ENCODE assay signal across 22 cellular contexts in genomic region chr1:160133990-160134770, GRCh38. TPM values are rescaled to one million over a fixed set of nuclear protein-coding genes. Genes with fewer than 3 reads are reported as not detected.
A peak's percentile ranks its signal among the peaks of the same experiment; 100 is the strongest.
DNase-seq lines count a peak whose midpoint lies in the region; ATAC-seq and TF ChIP-seq lines count a peak whose summit lies in the region.
"Had no signal": no experiment of that assay in that cellular context is flagged by ENCODE, and none has a peak within 500 bp of the region (broad histone marks: within the 10 kb centered on the region; RNA-seq: fewer than 3 reads in every experiment).

No MANE protein-coding gene starts in this region.

- CTCF ChIA-PET in HEK293 (lab: Yijun Ruan, JAX) = no interaction called here
- CTCF ChIA-PET in CD8-positive, alpha-beta T cell (lab: Charles Lee) = no interaction called here

- WGBS in esophagus muscularis mucosa = 81% methylated on average over 8 of the region's 9 CpGs

- H3K4me1 ChIP-seq in HEK293 (ENCODE audit: control insufficient read depth, insufficient read depth, low read length) = no peaks in the 10 kb centered on the region
- peaks cover 32 to 80% (median 54%) of the 10 kb centered on the region in 4 donors for H3K4me1 ChIP-seq in esophagus muscularis mucosa
- H3K4me1 ChIP-seq in skeletal muscle tissue (ENCODE audit: control insufficient read depth in 3 of 3, insufficient read depth in 3 of 3, low read length in 3 of 3) = peaks cover 68 to 90% (median 79%) of the 10 kb centered on the region in 3 donors
- H3K4me1 ChIP-seq in CD8-positive, alpha-beta T cell (ENCODE audit: insufficient read depth, low read length) = no peaks in the 10 kb centered on the region

- DNase-seq in esophagus muscularis mucosa (ENCODE audit: extremely low spot score) (no peak), DMS79 treated with DMSO at 0.1 percent for 48 hours (lab: John Stamatoyannopoulos, UW) (no peak), NCI-H2029 (lab: John Stamatoyannopoulos, UW) (no peak)
- DNase-seq in CD8-positive, alpha-beta T cell = no peak
- DNase-seq: CD4-positive, alpha-beta T cell; H9; Kasumi-1; MG63; NCI-H1092; NCI-H1436 treated with DMSO at 0.1 percent for 48 hours; NCI-H2029 treated with DMSO at 0.1 percent for 48 hours; NCI-H446 treated with DMSO at 0.1 percent for 48 hours; NCI-H748 treated with DMSO at 0.1 percent for 48 hours; NK-92 treated with Interleukin-12 subunit alpha and Interleukin-12 subunit beta, amount 100 ng/mL, for 24 hours; Right ventricle myocardium superior had no signal

- H3K9me3 ChIP-seq in HEK293 (ENCODE audit: control insufficient read depth, insufficient read depth, low read depth, low read length) = no peaks in the 10 kb centered on the region
- no peaks in the 10 kb centered on the region for H3K9me3 ChIP-seq in esophagus muscularis mucosa
- no peaks in the 10 kb centered on the region for H3K9me3 ChIP-seq in skeletal muscle tissue (ENCODE audit: control insufficient read depth in 3 of 3, low read length in 3 of 3)
- no peaks in the 10 kb centered on the region for H3K9me3 ChIP-seq in CD8-positive, alpha-beta T cell (ENCODE audit: low read length)
- H3K9me3 ChIP-seq: A549, MG63 had no signal

- H3K4me1 Mint-ChIP-seq in CD8-positive, alpha-beta T cell (ENCODE audit: low read depth) = no peaks in the 10 kb centered on the region

- TF ChIP-seq POLR2A in esophagus muscularis mucosa (IDR thresholded peaks at IDR 0.05; ENCODE audit: low read depth) = no peak

- H3K27ac Mint-ChIP-seq in CD8-positive, alpha-beta T cell = no peak overlapping the region
- H3K27ac Mint-ChIP-seq: CD4-positive, alpha-beta T cell had no signal

- H3K36me3 Mint-ChIP-seq in CD8-positive, alpha-beta T cell = no peaks in the 10 kb centered on the region

- no peak for ATAC-seq in CD8-positive, alpha-beta T cell
- no peak for ATAC-seq in GM18519 (IDR thresholded peaks at IDR 0.05; ENCODE audit: low FRiP score, unreplicated experiment)
- ATAC-seq: A549 had no signal

- TF ChIP-seq CTCF in HEK293 (tag by site-specific recombination; IDR thresholded peaks at IDR 0.05) = no peak
- TF ChIP-seq CTCF in esophagus muscularis mucosa (IDR thresholded peaks at IDR 0.05) = no peak
- TF ChIP-seq CTCF in CD8-positive, alpha-beta T cell (IDR thresholded peaks at IDR 0.05) = no peak

- no peak overlapping the region for H3K4me3 Mint-ChIP-seq in CD8-positive, alpha-beta T cell
- H3K4me3 Mint-ChIP-seq: CD4-positive, alpha-beta T cell; H9 had no signal

- no peaks in the 10 kb centered on the region for H3K9me3 Mint-ChIP-seq in CD8-positive, alpha-beta T cell
- H3K9me3 Mint-ChIP-seq: CD4-positive, alpha-beta T cell; H9 had no signal

- no peaks in the 10 kb centered on the region for H3K27me3 ChIP-seq in esophagus muscularis mucosa
- H3K27me3 ChIP-seq in skeletal muscle tissue (ENCODE audit: control insufficient read depth in 3 of 3, insufficient read depth in 3 of 3, low read length in 3 of 3) = no peaks in the 10 kb centered on the region
- H3K27me3 ChIP-seq in CD8-positive, alpha-beta T cell (ENCODE audit: insufficient read depth, low read length) = no peaks in the 10 kb centered on the region
- H3K27me3 ChIP-seq: MG63 had no signal

- intact Hi-C loops in esophagus muscularis mucosa (cut with DNase I) = no loop called here
- intact Hi-C loops in CD8-positive, alpha-beta T cell (cut with DNase I, micrococcal nuclease) = no loop called here

- H3K9ac ChIP-seq in skeletal muscle tissue (ENCODE audit: low read depth in 1 of 3, low read length in 3 of 3) = peak overlapping the region in 1 of 3 donors; percentile 65

- no peak for TF ChIP-seq EP300 in esophagus muscularis mucosa (IDR thresholded peaks at IDR 0.05)

- H3K36me3 ChIP-seq in HEK293 (ENCODE audit: control insufficient read depth in 2 of 2, insufficient read depth in 1 of 2, low read length in 2 of 2) = no peaks in the 10 kb centered on the region
- H3K36me3 ChIP-seq in esophagus muscularis mucosa = peaks cover 32 to 76% (median 65%) of the 10 kb centered on the region in 4 donors
- H3K36me3 ChIP-seq in skeletal muscle tissue (ENCODE audit: control insufficient read depth in 3 of 3, insufficient read depth in 3 of 3, low read length in 3 of 3) = peaks cover 77 to 87% (median 87%) of the 10 kb centered on the region in 3 donors
- no peaks in the 10 kb centered on the region for H3K36me3 ChIP-seq in CD8-positive, alpha-beta T cell (ENCODE audit: insufficient read depth, low read length)
- H3K36me3 ChIP-seq: MG63 had no signal

- POLR2A ChIA-PET in HEK293 (lab: Yijun Ruan, JAX) = no interaction called here
- POLR2A ChIA-PET in CD8-positive, alpha-beta T cell (lab: Charles Lee) = no interaction called here

- peaks cover 8% of the 10 kb centered on the region for H3K27me3 Mint-ChIP-seq in CD8-positive, alpha-beta T cell (ENCODE audit: low read depth)

- H3K27ac ChIP-seq in HEK293 (ENCODE audit: extremely low read depth, low read depth, low read length) (no peak overlapping the region), angular gyrus (ENCODE audit: low read depth, low read length) (peak overlapping the region; percentile 13), esophagus muscularis mucosa (replicated peaks in 1 of 4) (peak overlapping the region; percentile 83 to 87 (median 85)), skeletal muscle tissue (ENCODE audit: low read depth, low read length) (peak overlapping the region; percentile 96)
- no peak overlapping the region for H3K27ac ChIP-seq in CD8-positive, alpha-beta T cell (ENCODE audit: low read depth, low read length)
- H3K27ac ChIP-seq: A549 had no signal

- H3K4me3 ChIP-seq in HEK293 (ENCODE audit: low read depth, low read length) (no peak overlapping the region), esophagus muscularis mucosa (no peak overlapping the region), skeletal muscle tissue (ENCODE audit: low read length in 3 of 3) (no peak overlapping the region)
- no peak overlapping the region for H3K4me3 ChIP-seq in CD8-positive, alpha-beta T cell (ENCODE audit: low read depth, low read length)
- H3K4me3 ChIP-seq: A549, MG63 had no signal

TF ChIP-seq in HEK293, 187 proteins besides CTCF, POLR2A, EP300 and RAD21 (continues in another document):
- TF ChIP-seq PRDM1 (tag by site-specific recombination; IDR thresholded peaks at IDR 0.05) = no peak
- TF ChIP-seq ZFHX2 (tag by site-specific recombination; conservative IDR thresholded peaks at IDR 0.05) = peak; percentile 100
- no peak for TF ChIP-seq KLF9 (tag by site-specific recombination; IDR thresholded peaks at IDR 0.05; ENCODE audit: low read depth)
- TF ChIP-seq ZNF530 (tag by site-specific recombination; IDR thresholded peaks at IDR 0.05; ENCODE audit: low read depth) = no peak
- TF ChIP-seq ZNF239 (tag by site-specific recombination; IDR thresholded peaks at IDR 0.05) = no peak
- TF ChIP-seq ZNF155 (tag by site-specific recombination; IDR thresholded peaks at IDR 0.05) = no peak
- no peak for TF ChIP-seq ZNF341 (tag by site-specific recombination; IDR thresholded peaks at IDR 0.05; ENCODE audit: low read depth)
- no peak for TF ChIP-seq ZBTB48 (tag by site-specific recombination; IDR thresholded peaks at IDR 0.05)
- no peak for TF ChIP-seq ZBTB49 (tag by site-specific recombination; IDR thresholded peaks at IDR 0.05; ENCODE audit: low read depth)
- TF ChIP-seq, protein P1, sequence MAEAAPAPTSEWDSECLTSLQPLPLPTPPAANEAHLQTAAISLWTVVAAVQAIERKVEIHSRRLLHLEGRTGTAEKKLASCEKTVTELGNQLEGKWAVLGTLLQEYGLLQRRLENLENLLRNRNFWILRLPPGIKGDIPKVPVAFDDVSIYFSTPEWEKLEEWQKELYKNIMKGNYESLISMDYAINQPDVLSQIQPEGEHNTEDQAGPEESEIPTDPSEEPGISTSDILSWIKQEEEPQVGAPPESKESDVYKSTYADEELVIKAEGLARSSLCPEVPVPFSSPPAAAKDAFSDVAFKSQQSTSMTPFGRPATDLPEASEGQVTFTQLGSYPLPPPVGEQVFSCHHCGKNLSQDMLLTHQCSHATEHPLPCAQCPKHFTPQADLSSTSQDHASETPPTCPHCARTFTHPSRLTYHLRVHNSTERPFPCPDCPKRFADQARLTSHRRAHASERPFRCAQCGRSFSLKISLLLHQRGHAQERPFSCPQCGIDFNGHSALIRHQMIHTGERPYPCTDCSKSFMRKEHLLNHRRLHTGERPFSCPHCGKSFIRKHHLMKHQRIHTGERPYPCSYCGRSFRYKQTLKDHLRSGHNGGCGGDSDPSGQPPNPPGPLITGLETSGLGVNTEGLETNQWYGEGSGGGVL (tag by site-specific recombination; IDR thresholded peaks at IDR 0.05) = no peak
- no peak for TF ChIP-seq KLF8 (tag by site-specific recombination; IDR thresholded peaks at IDR 0.05)
- TF ChIP-seq HOXA7 (CRISPR knock-in tag; IDR thresholded peaks at IDR 0.05; ENCODE audit: borderline replicate concordance) = no peak
- peak; percentile 100 for TF ChIP-seq EGR2 (tag by site-specific recombination; IDR thresholded peaks at IDR 0.05; ENCODE audit: low read depth)

RNA-seq across cellular contexts. Expression of gene ATP1A4, which starts 17.2 kb away (rescaled TPM):
- 1 to 10 TPM in 1 of 4 donors, under 1 TPM in 2, not detected in 1; 0.17 to 2.1 (median 0.98) TPM for total RNA-seq in esophagus muscularis mucosa
- total RNA-seq in skeletal muscle tissue = under 0.01 TPM
- not detected for total RNA-seq in CD8-positive, alpha-beta T cell
- total RNA-seq: HT-29, OCI-LY7 had no signal

RNA-seq across cellular contexts. Expression of gene ATP1A2, which starts 18.6 kb away (rescaled TPM):
- total RNA-seq in esophagus muscularis mucosa = 100 to 1,000 TPM; 101 to 214 (median 130) TPM
- 38.1 TPM for total RNA-seq in skeletal muscle tissue
- total RNA-seq in CD8-positive, alpha-beta T cell = not detected
- total RNA-seq: CD4-positive, alpha-beta T cell; HT-29; OCI-LY7 had no signal

RNA-seq across cellular contexts. Expression of gene IGSF8, which starts 35.8 kb away (rescaled TPM):
- total RNA-seq in esophagus muscularis mucosa (10 to 100 TPM; 12.0 to 27.0 (median 21.9) TPM), skeletal muscle tissue (11.5 TPM)
- 10 to 100 TPM; 35.5 to 39.3 TPM for total RNA-seq in CD8-positive, alpha-beta T cell

RNA-seq across cellular contexts. Expression of gene KCNJ9, which starts 52.8 kb away (rescaled TPM):
- not detected for total RNA-seq in esophagus muscularis mucosa
- not detected for total RNA-seq in skeletal muscle tissue
- not detected for total RNA-seq in CD8-positive, alpha-beta T cell
- total RNA-seq: CD4-positive, alpha-beta T cell; HT-29; OCI-LY7; Right ventricle myocardium superior had no signal

RNA-seq across cellular contexts. Expression of gene CASQ1, which starts 56.2 kb away (rescaled TPM):
- total RNA-seq in esophagus muscularis mucosa = 1 to 10 TPM; 2.9 to 4.9 (median 4.6) TPM
- total RNA-seq in skeletal muscle tissue = 616 TPM
- not detected for total RNA-seq in CD8-positive, alpha-beta T cell
- total RNA-seq: CD4-positive, alpha-beta T cell; HT-29; OCI-LY7 had no signal

Comparison
In these comparisons a context has a peak if more than half of its experiments do, and no peak if none do; other contexts are left out.
1. H3K27ac ChIP-seq: peak in angular gyrus (single experiment), esophagus muscularis mucosa (4 of 4) and skeletal muscle tissue (single experiment); none in HEK293 (single experiment) and CD8-positive, alpha-beta T cell (single experiment).
2. RNA of gene ATP1A2, which starts 18.6 kb away (total RNA-seq): 101 to 214 TPM in esophagus muscularis mucosa and 38.1 TPM in skeletal muscle tissue (single experiment); not detected in CD8-positive, alpha-beta T cell; every median in the first group is over 10 times any median in the second.